ENCODE assay signal across 1 cellular context in the genomic region with DNA sequence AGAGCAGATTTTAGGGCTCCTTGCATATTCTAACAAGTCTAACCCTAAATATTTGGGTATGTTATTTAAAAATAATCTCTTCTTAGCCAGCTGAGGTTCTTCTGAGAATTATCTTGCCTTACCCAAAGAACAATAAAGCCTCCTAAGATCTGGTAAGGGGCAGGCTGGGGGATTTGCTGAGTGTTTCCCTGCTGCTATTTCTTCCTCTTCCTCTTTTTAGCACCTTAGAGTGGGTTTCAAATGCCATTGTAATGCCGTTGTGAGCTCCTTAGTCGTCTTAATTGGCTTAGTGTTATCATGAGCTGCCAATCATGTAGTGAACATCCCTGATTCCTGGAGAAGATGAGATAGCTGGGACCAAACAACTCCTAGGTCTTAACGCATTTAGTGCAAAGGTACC.
TF ChIP-seq lines count a peak whose summit lies in the region.

No MANE protein-coding gene starts in this region.

TF ChIP-seq in GM23338, 12 proteins besides CTCF, POLR2A, EP300 and RAD21 (continued from another document):
- TF ChIP-seq, protein P1, sequence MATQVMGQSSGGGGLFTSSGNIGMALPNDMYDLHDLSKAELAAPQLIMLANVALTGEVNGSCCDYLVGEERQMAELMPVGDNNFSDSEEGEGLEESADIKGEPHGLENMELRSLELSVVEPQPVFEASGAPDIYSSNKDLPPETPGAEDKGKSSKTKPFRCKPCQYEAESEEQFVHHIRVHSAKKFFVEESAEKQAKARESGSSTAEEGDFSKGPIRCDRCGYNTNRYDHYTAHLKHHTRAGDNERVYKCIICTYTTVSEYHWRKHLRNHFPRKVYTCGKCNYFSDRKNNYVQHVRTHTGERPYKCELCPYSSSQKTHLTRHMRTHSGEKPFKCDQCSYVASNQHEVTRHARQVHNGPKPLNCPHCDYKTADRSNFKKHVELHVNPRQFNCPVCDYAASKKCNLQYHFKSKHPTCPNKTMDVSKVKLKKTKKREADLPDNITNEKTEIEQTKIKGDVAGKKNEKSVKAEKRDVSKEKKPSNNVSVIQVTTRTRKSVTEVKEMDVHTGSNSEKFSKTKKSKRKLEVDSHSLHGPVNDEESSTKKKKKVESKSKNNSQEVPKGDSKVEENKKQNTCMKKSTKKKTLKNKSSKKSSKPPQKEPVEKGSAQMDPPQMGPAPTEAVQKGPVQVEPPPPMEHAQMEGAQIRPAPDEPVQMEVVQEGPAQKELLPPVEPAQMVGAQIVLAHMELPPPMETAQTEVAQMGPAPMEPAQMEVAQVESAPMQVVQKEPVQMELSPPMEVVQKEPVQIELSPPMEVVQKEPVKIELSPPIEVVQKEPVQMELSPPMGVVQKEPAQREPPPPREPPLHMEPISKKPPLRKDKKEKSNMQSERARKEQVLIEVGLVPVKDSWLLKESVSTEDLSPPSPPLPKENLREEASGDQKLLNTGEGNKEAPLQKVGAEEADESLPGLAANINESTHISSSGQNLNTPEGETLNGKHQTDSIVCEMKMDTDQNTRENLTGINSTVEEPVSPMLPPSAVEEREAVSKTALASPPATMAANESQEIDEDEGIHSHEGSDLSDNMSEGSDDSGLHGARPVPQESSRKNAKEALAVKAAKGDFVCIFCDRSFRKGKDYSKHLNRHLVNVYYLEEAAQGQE (IDR thresholded peaks at IDR 0.05; ENCODE audit: unreplicated experiment), result no peak
- TF ChIP-seq JUNB (IDR thresholded peaks at IDR 0.05; ENCODE audit: unreplicated experiment), result no peak
- TF ChIP-seq, protein P2, sequence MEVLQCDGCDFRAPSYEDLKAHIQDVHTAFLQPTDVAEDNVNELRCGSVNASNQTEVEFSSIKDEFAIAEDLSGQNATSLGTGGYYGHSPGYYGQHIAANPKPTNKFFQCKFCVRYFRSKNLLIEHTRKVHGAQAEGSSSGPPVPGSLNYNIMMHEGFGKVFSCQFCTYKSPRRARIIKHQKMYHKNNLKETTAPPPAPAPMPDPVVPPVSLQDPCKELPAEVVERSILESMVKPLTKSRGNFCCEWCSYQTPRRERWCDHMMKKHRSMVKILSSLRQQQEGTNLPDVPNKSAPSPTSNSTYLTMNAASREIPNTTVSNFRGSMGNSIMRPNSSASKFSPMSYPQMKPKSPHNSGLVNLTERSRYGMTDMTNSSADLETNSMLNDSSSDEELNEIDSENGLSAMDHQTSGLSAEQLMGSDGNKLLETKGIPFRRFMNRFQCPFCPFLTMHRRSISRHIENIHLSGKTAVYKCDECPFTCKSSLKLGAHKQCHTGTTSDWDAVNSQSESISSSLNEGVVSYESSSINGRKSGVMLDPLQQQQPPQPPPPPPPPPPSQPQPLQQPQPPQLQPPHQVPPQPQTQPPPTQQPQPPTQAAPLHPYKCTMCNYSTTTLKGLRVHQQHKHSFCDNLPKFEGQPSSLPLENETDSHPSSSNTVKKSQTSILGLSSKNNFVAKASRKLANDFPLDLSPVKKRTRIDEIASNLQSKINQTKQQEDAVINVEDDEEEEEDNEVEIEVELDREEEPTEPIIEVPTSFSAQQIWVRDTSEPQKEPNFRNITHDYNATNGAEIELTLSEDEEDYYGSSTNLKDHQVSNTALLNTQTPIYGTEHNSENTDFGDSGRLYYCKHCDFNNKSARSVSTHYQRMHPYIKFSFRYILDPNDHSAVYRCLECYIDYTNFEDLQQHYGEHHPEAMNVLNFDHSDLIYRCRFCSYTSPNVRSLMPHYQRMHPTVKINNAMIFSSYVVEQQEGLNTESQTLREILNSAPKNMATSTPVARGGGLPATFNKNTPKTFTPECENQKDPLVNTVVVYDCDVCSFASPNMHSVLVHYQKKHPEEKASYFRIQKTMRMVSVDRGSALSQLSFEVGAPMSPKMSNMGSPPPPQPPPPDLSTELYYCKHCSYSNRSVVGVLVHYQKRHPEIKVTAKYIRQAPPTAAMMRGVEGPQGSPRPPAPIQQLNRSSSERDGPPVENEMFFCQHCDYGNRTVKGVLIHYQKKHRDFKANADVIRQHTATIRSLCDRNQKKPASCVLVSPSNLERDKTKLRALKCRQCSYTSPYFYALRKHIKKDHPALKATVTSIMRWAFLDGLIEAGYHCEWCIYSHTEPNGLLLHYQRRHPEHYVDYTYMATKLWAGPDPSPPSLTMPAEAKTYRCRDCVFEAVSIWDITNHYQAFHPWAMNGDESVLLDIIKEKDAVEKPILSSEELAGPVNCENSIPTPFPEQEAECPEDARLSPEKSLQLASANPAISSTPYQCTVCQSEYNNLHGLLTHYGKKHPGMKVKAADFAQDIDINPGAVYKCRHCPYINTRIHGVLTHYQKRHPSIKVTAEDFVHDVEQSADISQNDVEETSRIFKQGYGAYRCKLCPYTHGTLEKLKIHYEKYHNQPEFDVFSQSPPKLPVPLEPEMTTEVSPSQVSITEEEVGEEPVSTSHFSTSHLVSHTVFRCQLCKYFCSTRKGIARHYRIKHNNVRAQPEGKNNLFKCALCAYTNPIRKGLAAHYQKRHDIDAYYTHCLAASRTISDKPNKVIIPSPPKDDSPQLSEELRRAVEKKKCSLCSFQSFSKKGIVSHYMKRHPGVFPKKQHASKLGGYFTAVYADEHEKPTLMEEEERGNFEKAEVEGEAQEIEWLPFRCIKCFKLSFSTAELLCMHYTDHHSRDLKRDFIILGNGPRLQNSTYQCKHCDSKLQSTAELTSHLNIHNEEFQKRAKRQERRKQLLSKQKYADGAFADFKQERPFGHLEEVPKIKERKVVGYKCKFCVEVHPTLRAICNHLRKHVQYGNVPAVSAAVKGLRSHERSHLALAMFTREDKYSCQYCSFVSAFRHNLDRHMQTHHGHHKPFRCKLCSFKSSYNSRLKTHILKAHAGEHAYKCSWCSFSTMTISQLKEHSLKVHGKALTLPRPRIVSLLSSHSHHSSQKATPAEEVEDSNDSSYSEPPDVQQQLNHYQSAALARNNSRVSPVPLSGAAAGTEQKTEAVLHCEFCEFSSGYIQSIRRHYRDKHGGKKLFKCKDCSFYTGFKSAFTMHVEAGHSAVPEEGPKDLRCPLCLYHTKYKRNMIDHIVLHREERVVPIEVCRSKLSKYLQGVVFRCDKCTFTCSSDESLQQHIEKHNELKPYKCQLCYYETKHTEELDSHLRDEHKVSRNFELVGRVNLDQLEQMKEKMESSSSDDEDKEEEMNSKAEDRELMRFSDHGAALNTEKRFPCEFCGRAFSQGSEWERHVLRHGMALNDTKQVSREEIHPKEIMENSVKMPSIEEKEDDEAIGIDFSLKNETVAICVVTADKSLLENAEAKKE (CRISPR knock-in tag; IDR thresholded peaks at IDR 0.05), result no peak
- no peak for TF ChIP-seq CREB1 (CRISPR knock-in tag; IDR thresholded peaks at IDR 0.05; ENCODE audit: low read depth)
- no peak for TF ChIP-seq EZH2phosphoT487 (IDR thresholded peaks at IDR 0.05; ENCODE audit: unreplicated experiment)
- no peak for TF ChIP-seq STAT1 (IDR thresholded peaks at IDR 0.05; ENCODE audit: unreplicated experiment)
- TF ChIP-seq ZNF114 (CRISPR knock-in tag; IDR thresholded peaks at IDR 0.05), result no peak
- TF ChIP-seq POLR2AphosphoS5 (IDR thresholded peaks at IDR 0.05; ENCODE audit: low read depth), result no peak
TF ChIP-seq in GM23338: peak in this region for 0.
